In genomic region chr3:39383913-39384664, GRCh38 we compare ENCODE assay signal across 1 cellular context.
A peak's percentile ranks its signal among the peaks of the same experiment; 100 is the strongest.
TF ChIP-seq lines count a peak whose summit lies in the region.

No MANE protein-coding gene starts in this region.

TF ChIP-seq in A549, 52 proteins besides CTCF, POLR2A, EP300 and RAD21 (continued from another document):
- TF ChIP-seq CHD2 (IDR thresholded peaks at IDR 0.05; ENCODE audit: low read length, partially characterized antibody) (no peak), ZSCAN20 (CRISPR knock-in tag; IDR thresholded peaks at IDR 0.05) (no peak), RCOR1 (IDR thresholded peaks at IDR 0.05; ENCODE audit: low read depth, low read length) (no peak), PHF8 (IDR thresholded peaks at IDR 0.05; ENCODE audit: borderline replicate concordance, low read depth) (peak; percentile 82), BHLHE40 (IDR thresholded peaks at IDR 0.05; ENCODE audit: low read depth, low read length) (no peak), EHF (CRISPR knock-in tag; IDR thresholded peaks at IDR 0.05) (no peak), KDM5A (IDR thresholded peaks at IDR 0.05) (no peak), HES2 (IDR thresholded peaks at IDR 0.05) (no peak), USF2 (IDR thresholded peaks at IDR 0.05) (no peak), MYC (IDR thresholded peaks at IDR 0.05; ENCODE audit: borderline replicate concordance, low read length) (peak; percentile 79), TFCP2L1 (CRISPR knock-in tag; IDR thresholded peaks at IDR 0.05) (peak; percentile 70; the same call in 1 of the 2 replicates), JUN (IDR thresholded peaks at IDR 0.05) (peak in 1 of 2 experiments; percentile 27; a peak in 2 of 5 replicates), JUNB (IDR thresholded peaks at IDR 0.05) (no peak)
TF ChIP-seq in A549: peak in this region for 9.
